Comparison of ENCODE assay signal across 23 cellular contexts in genomic region chr11:27025312-27025955, GRCh38. TPM values are rescaled to one million over a fixed set of nuclear protein-coding genes. Genes with fewer than 3 reads are reported as not detected.
"Had no signal": no experiment of that assay in that cellular context is flagged by ENCODE, and none has a peak within 500 bp of the region (broad histone marks: within the 10 kb centered on the region; RNA-seq: fewer than 3 reads in every experiment).

No MANE protein-coding gene starts in this region.

- ATAC-seq: Panc1, PC-3 had no signal

- H3K27ac ChIP-seq: HL-60, RWPE1 had no signal

- H3K9ac ChIP-seq: SK-N-SH had no signal

- DNase-seq: KBM-7, MM.1S, NCI-H1092 treated with DMSO at 0.1 percent for 48 hours, NCI-H1436, NCI-H187, NCI-H2029, NCI-H2081 treated with DMSO at 0.1 percent for 48 hours, NCI-H2171, NCI-H226, NCI-H446, NCI-H510A, NCI-H524 treated with DMSO at 0.1 percent for 48 hours, NCI-H69, NCI-H774, PC-3, SHP77, SK-N-SH, SW 1271 had no signal

- H3K9me3 ChIP-seq: SK-N-SH had no signal

RNA-seq across cellular contexts. Expression of gene BBOX1, which starts 15.2 kb away (rescaled TPM):
- total RNA-seq: HT-29, PC-3, SK-MEL-5 had no signal

RNA-seq across cellular contexts. Expression of gene FIBIN, which starts 31.5 kb away (rescaled TPM):
- total RNA-seq: HT-29, PC-3, SK-MEL-5 had no signal
